ENCODE assay signal across 8 cellular contexts in genomic region chr6:149941583-149942460, GRCh38. TPM values are rescaled to one million over a fixed set of nuclear protein-coding genes. Genes with fewer than 3 reads are reported as not detected.
DNase-seq lines count a peak whose midpoint lies in the region; ATAC-seq, FAIRE-seq and TF ChIP-seq lines count a peak whose summit lies in the region.

Gene ULBP2 (plus strand): TSS chr6:149942014. CDS start chr6:149942073, 59 bp downstream.

- H2AFZ ChIP-seq in parathyroid adenoma = peak within 1 kb of the TSS; percentile 86

- FAIRE-seq in GM12891 (lab: Jason Lieb, UNC) = no peak

- H3K27me3 ChIP-seq in cardiac muscle cell (peaks cover 91% of the 10 kb centered on the region), parathyroid adenoma (ENCODE audit: control insufficient read depth, insufficient read depth, low read length) (no peaks in the 10 kb centered on the region), thymus (ENCODE audit: control insufficient read depth, insufficient read depth) (peaks cover 43% of the 10 kb centered on the region)

- peak within 1 kb of the TSS; percentile 85 for H3K4me3 Mint-ChIP-seq in activated naive CD8-positive, alpha-beta T cell treated with anti-CD3 and anti-CD28 coated beads, Interleukin-2, amount 50 U/mL, for 24 hours

- WGBS in thymus = under 1% methylated on average over 62 of the region's 62 CpGs

- no peak for TF ChIP-seq POLR2A in GM12891 (IDR thresholded peaks at IDR 0.05; ENCODE audit: low read depth, low read length)

- H3K36me3 ChIP-seq in cardiac muscle cell = no peaks in the 10 kb centered on the region
- no peaks in the 10 kb centered on the region for H3K36me3 ChIP-seq in parathyroid adenoma (ENCODE audit: control insufficient read depth, insufficient read depth, low read length)
- H3K36me3 ChIP-seq in thymus (ENCODE audit: control insufficient read depth, insufficient read depth) = no peaks in the 10 kb centered on the region

- no peaks in the 10 kb centered on the region for H3K36me3 Mint-ChIP-seq in activated naive CD8-positive, alpha-beta T cell treated with anti-CD3 and anti-CD28 coated beads, Interleukin-2, amount 50 U/mL, for 24 hours (ENCODE audit: low read depth)

- peaks cover 34% of the 10 kb centered on the region for H3K4me1 Mint-ChIP-seq in activated naive CD8-positive, alpha-beta T cell treated with anti-CD3 and anti-CD28 coated beads, Interleukin-2, amount 50 U/mL, for 24 hours

- no peak for TF ChIP-seq CTCF in GM13976 (IDR thresholded peaks at IDR 0.05; ENCODE audit: borderline replicate concordance, control extremely low read depth, extremely low read depth, insufficient read depth, missing control alignments)
- TF ChIP-seq CTCF in cardiac muscle cell (IDR thresholded peaks at IDR 0.05; ENCODE audit: low read depth, low read length) = no peak
- no peak for TF ChIP-seq CTCF in parathyroid adenoma (IDR thresholded peaks at IDR 0.05)

- H3K9ac ChIP-seq in parathyroid adenoma = no peak within 1 kb of the TSS

- H3K9me3 ChIP-seq in cardiac muscle cell (ENCODE audit: low read depth) (no peaks in the 10 kb centered on the region), parathyroid adenoma (ENCODE audit: control insufficient read depth, low read length) (no peaks in the 10 kb centered on the region), thymus (ENCODE audit: control insufficient read depth) (no peaks in the 10 kb centered on the region)

- H3K27me3 Mint-ChIP-seq in activated naive CD8-positive, alpha-beta T cell treated with anti-CD3 and anti-CD28 coated beads, Interleukin-2, amount 50 U/mL, for 24 hours = peaks cover 51% of the 10 kb centered on the region

- peak within 1 kb of the TSS; percentile 84 for H3K4me2 ChIP-seq in parathyroid adenoma (ENCODE audit: low read length)

- DNase-seq in GM13976 (ENCODE audit: low spot score) (peak; percentile 85), NCI-H1105 treated with DMSO at 0.1 percent for 48 hours (lab: John Stamatoyannopoulos, UW) (peak; percentile 84), T follicular helper cell (ENCODE audit: low read depth) (peak; percentile 91), cardiac muscle cell (ENCODE audit: low read depth in 1 of 2, low spot score in 1 of 2) (peak; percentile 68 to 96), GM12891 (ENCODE audit: insufficient read length, low spot score) (no peak)
- DNase-seq in activated naive CD8-positive, alpha-beta T cell treated with anti-CD3 and anti-CD28 coated beads, Interleukin-2, amount 50 U/mL, for 24 hours = peak; percentile 84

- H3K27ac ChIP-seq in cardiac muscle cell (no peak within 1 kb of the TSS), parathyroid adenoma (no peak within 1 kb of the TSS), thymus (ENCODE audit: low read depth) (no peak within 1 kb of the TSS)

- peak within 1 kb of the TSS; percentile 54 for H3K27ac Mint-ChIP-seq in activated naive CD8-positive, alpha-beta T cell treated with anti-CD3 and anti-CD28 coated beads, Interleukin-2, amount 50 U/mL, for 24 hours

- H3K4me1 ChIP-seq in cardiac muscle cell (ENCODE audit: low read depth) = no peaks in the 10 kb centered on the region
- H3K4me1 ChIP-seq in parathyroid adenoma = peaks cover 3% of the 10 kb centered on the region
- H3K4me1 ChIP-seq in thymus (ENCODE audit: control insufficient read depth, insufficient read depth, low read length) = peaks cover 12% of the 10 kb centered on the region

- H3K4me3 ChIP-seq in cardiac muscle cell = peak within 1 kb of the TSS; percentile 40
- peak within 1 kb of the TSS; percentile 39 for H3K4me3 ChIP-seq in parathyroid adenoma (ENCODE audit: low read depth, low read length)
- H3K4me3 ChIP-seq in thymus (ENCODE audit: low read length) = peak within 1 kb of the TSS; percentile 67

- peak; percentile 87 for ATAC-seq in activated naive CD8-positive, alpha-beta T cell treated with anti-CD3 and anti-CD28 coated beads, Interleukin-2, amount 50 U/mL, for 24 hours

- in situ Hi-C loops in GM13976 (cut with MboI; ENCODE audit: low sequenced_read_pairs, unreplicated experiment) = no loop called here

- no peaks in the 10 kb centered on the region for H3K9me3 Mint-ChIP-seq in activated naive CD8-positive, alpha-beta T cell treated with anti-CD3 and anti-CD28 coated beads, Interleukin-2, amount 50 U/mL, for 24 hours

- no peaks in the 10 kb centered on the region for H3K79me2 ChIP-seq in parathyroid adenoma

TF ChIP-seq in GM12891, 5 proteins besides CTCF, POLR2A, EP300 and RAD21:
- no peak for TF ChIP-seq SPI1 (IDR thresholded peaks at IDR 0.05; ENCODE audit: low read depth, low read length)
- no peak for TF ChIP-seq POU2F2 (IDR thresholded peaks at IDR 0.05; ENCODE audit: low read depth, low read length)
- TF ChIP-seq PAX5 (IDR thresholded peaks at IDR 0.05; ENCODE audit: insufficient read depth, low read length, severe bottlenecking) = no peak
- TF ChIP-seq POLR2AphosphoS5 (IDR thresholded peaks at IDR 0.05; ENCODE audit: low read depth, low read length) = no peak
- TF ChIP-seq TAF1 (IDR thresholded peaks at IDR 0.05; ENCODE audit: low read depth, low read length) = no peak

RNA-seq across cellular contexts. Expression of gene ULBP2, which starts in this region (rescaled TPM):
- not detected in 2 replicates for total RNA-seq in cardiac muscle cell
- polyA plus RNA-seq in cardiac muscle cell (not detected in 2 replicates), thymus (2.3 TPM)
- polyA plus RNA-seq in GM12891 (2012; ENCODE audit: low read depth, missing spikeins) = 0.21 TPM

Comparison
In these comparisons a context has a peak if more than half of its experiments do, and no peak if none do; other contexts are left out.
1. Peak in DNase-seq and H3K4me3 ChIP-seq in cardiac muscle cell; RNA of the gene not detected or under 1 TPM.